In genomic region chr3:115154611-115155010, GRCh38 we compare ENCODE assay signal across 19 cellular contexts. TPM values are rescaled to one million over a fixed set of nuclear protein-coding genes. Genes with fewer than 3 reads are reported as not detected.
DNase-seq lines count a peak whose midpoint lies in the region; ATAC-seq and TF ChIP-seq lines count a peak whose summit lies in the region.
"Had no signal": no experiment of that assay in that cellular context is flagged by ENCODE, and none has a peak within 500 bp of the region (broad histone marks: within the 10 kb centered on the region; RNA-seq: fewer than 3 reads in every experiment).

No MANE protein-coding gene starts in this region.

- H3K79me2 ChIP-seq in SK-N-SH (ENCODE audit: insufficient read depth) (no peaks in the 10 kb centered on the region), GM23248 (ENCODE audit: insufficient read depth) (no peaks in the 10 kb centered on the region)

- no peak overlapping the region for H4K8ac ChIP-seq in neuronal stem cell (ENCODE audit: low read depth, low read length)

- H2AFZ ChIP-seq in SK-N-SH (ENCODE audit: low read depth) (0 out of 2 replicates have a peak overlapping the region, but pooled peaks have one; percentile 18), GM23248 (peak overlapping the region; percentile 55; the same call in 1 of the 2 replicates), neuronal stem cell (ENCODE audit: low read length) (peak overlapping the region; percentile 6)

- intact Hi-C loops in adrenal gland (cut with DNase I), result no loop called here

- H3F3A ChIP-seq in SK-N-SH (replicated peaks; ENCODE audit: insufficient read depth) (no peaks in the 10 kb centered on the region), GM23248 (ENCODE audit: insufficient read depth) (no peaks in the 10 kb centered on the region)

- no peak overlapping the region for H3K4me3 Mint-ChIP-seq in WTC11
- H3K4me3 Mint-ChIP-seq: B cell; CD8-positive, alpha-beta T cell had no signal

- H4K20me1 ChIP-seq in SK-N-SH (ENCODE audit: insufficient read depth) (no peaks in the 10 kb centered on the region), GM23248 (ENCODE audit: insufficient read depth) (no peaks in the 10 kb centered on the region)
- H4K20me1 ChIP-seq: BLaER1 had no signal

- no peaks in the 10 kb centered on the region for H3K27me3 ChIP-seq in SK-N-SH (ENCODE audit: insufficient read depth)
- H3K27me3 ChIP-seq in GM23248 (replicated peaks; ENCODE audit: insufficient read depth), result no peaks in the 10 kb centered on the region
- no peaks in the 10 kb centered on the region for H3K27me3 ChIP-seq in adrenal gland
- H3K27me3 ChIP-seq in neuronal stem cell (ENCODE audit: control insufficient read depth in 3 of 3, insufficient read depth in 3 of 3, low read depth in 1 of 3, low read length in 3 of 3), result no peaks in the 10 kb centered on the region
- H3K27me3 ChIP-seq: BLaER1 had no signal

- H3K4me1 ChIP-seq in SK-N-SH (ENCODE audit: control insufficient read depth in 1 of 2, insufficient read depth in 2 of 2, low read depth in 1 of 2, low read length in 1 of 2) (peaks cover 0 to 2% of the 10 kb centered on the region in 2 experiments; a peak in 1 of 4 replicates), GM23248 (ENCODE audit: insufficient read depth) (no peaks in the 10 kb centered on the region), adrenal gland (replicated peaks in 1 of 2) (peaks cover 20 to 21% of the 10 kb centered on the region in 2 donors), neuronal stem cell (ENCODE audit: control insufficient read depth in 2 of 2, insufficient read depth in 1 of 2, low read depth in 1 of 2, low read length in 2 of 2) (no peaks in the 10 kb centered on the region)
- H3K4me1 ChIP-seq: BLaER1, Caco-2 had no signal

- H3K23ac ChIP-seq in neuronal stem cell (ENCODE audit: low read depth, low read length, poor library complexity), result no peak overlapping the region

- in situ Hi-C loops in GM23248 (cut with MboI), result no loop called here

- no peak overlapping the region for H3K27ac Mint-ChIP-seq in WTC11
- H3K27ac Mint-ChIP-seq: B cell; CD4-positive, CD25-positive, alpha-beta regulatory T cell; CD8-positive, alpha-beta T cell had no signal

- H3K4ac ChIP-seq in neuronal stem cell (ENCODE audit: low read length), result no peak overlapping the region

- TF ChIP-seq RAD21 in SK-N-SH (IDR thresholded peaks at IDR 0.05; ENCODE audit: low read length), result no peak

- H3K9me3 Mint-ChIP-seq in WTC11, result peaks cover 33% of the 10 kb centered on the region

- H3K4me3 ChIP-seq in SK-N-SH (ENCODE audit: low read depth in 2 of 2, low read length in 1 of 2) (no peak overlapping the region), GM23248 (no peak overlapping the region), adrenal gland (no peak overlapping the region), neuronal stem cell (ENCODE audit: low read length in 2 of 2) (no peak overlapping the region)
- H3K4me3 ChIP-seq: BLaER1 had no signal

- H3K4me1 Mint-ChIP-seq in WTC11, result peaks cover 19% of the 10 kb centered on the region
- H3K4me1 Mint-ChIP-seq: B cell had no signal

- no peak overlapping the region for H2AK5ac ChIP-seq in neuronal stem cell (ENCODE audit: low read depth, low read length)

- no peak overlapping the region for H3K9ac ChIP-seq in SK-N-SH
- no peak overlapping the region for H3K9ac ChIP-seq in GM23248
- H3K9ac ChIP-seq in neuronal stem cell (ENCODE audit: low read depth, low read length, poor library complexity), result no peak overlapping the region
- H3K9ac ChIP-seq: BLaER1 had no signal

- H3K36me3 Mint-ChIP-seq in WTC11, result peaks cover 21% of the 10 kb centered on the region

- DNase-seq in SK-N-SH, result no peak
- DNase-seq in GM23248, result no peak
- DNase-seq in adrenal gland, result no peak
- DNase-seq in neuronal stem cell (ENCODE audit: low spot score), result no peak
- no peak for DNase-seq in WTC11 (ENCODE audit: low spot score)
- DNase-seq: Caco-2; CD4-positive, CD25-positive, alpha-beta regulatory T cell; CD8-positive, alpha-beta T cell; DMS153; DND-41; H7; HCEC 1CT had no signal

- POLR2A ChIA-PET in SK-N-SH (lab: Yijun Ruan, JAX), result no interaction called here
- POLR2A ChIA-PET in WTC11 (lab: Charles Lee), result no interaction called here

- H3K27ac ChIP-seq in SK-N-SH (ENCODE audit: low read depth in 2 of 2, low read length in 1 of 2) (no peak overlapping the region), GM23248 (no peak overlapping the region), adrenal gland (peak overlapping the region; percentile 23 to 80 (median 59)), neuronal stem cell (replicated peaks; ENCODE audit: low read length) (no peak overlapping the region)
- H3K27ac ChIP-seq: 22Rv1, BLaER1, C4-2B had no signal

- ATAC-seq in SK-N-SH treated with all-trans-retinoic acid at 6 μM for 48 hours (no peak), WTC11 (no peak), GM21447 (IDR thresholded peaks at IDR 0.05; ENCODE audit: unreplicated experiment) (no peak), GM18861 (IDR thresholded peaks at IDR 0.05; ENCODE audit: unreplicated experiment) (no peak)
- ATAC-seq: CD8-positive, alpha-beta T cell had no signal

- H3K14ac ChIP-seq in neuronal stem cell (ENCODE audit: low read length), result no peak overlapping the region

- H2BK15ac ChIP-seq in neuronal stem cell (ENCODE audit: low read length), result no peak overlapping the region

- no peaks in the 10 kb centered on the region for H3K9me2 ChIP-seq in SK-N-SH
- H3K9me2 ChIP-seq in GM23248 (ENCODE audit: insufficient read depth), result no peaks in the 10 kb centered on the region

- CTCF ChIA-PET in SK-N-SH (lab: Yijun Ruan, JAX) (interaction anchor here (0.7 to 1.7 kb wide), 2 partner anchors 62 kb away, joined by 3 to 8 read pairs; no protein-coding TSS in a partner anchor), WTC11 (lab: Charles Lee) (no interaction called here)

- no peaks in the 10 kb centered on the region for H3K27me3 Mint-ChIP-seq in WTC11 (ENCODE audit: low read depth)
- H3K27me3 Mint-ChIP-seq: B cell; CD4-positive, CD25-positive, alpha-beta regulatory T cell had no signal

- H3K79me1 ChIP-seq in neuronal stem cell (ENCODE audit: low read depth, low read length), result no peaks in the 10 kb centered on the region

- no peak for TF ChIP-seq POLR2A in adrenal gland (IDR thresholded peaks at IDR 0.05)

- H3K18ac ChIP-seq in neuronal stem cell (ENCODE audit: low read length), result no peak overlapping the region

- TF ChIP-seq EP300 in SK-N-SH (IDR thresholded peaks at IDR 0.05; ENCODE audit: borderline replicate concordance in 1 of 2, low read depth in 1 of 2, low read length in 1 of 2), result no peak

- WGBS in SK-N-SH (ENCODE audit: low lambda C conversion rate), result 69% methylated on average over 3 of the region's 3 CpGs
- 42 to 58% methylated on average over 3 of the region's 3 CpGs for WGBS in GM23248 (ENCODE audit: low coverage in 1 of 2, low lambda C conversion rate in 2 of 2, missing lambda C conversion rate in 2 of 2), 2 experiments
- 37 to 43% (median 40%) methylated on average over 3 of the region's 3 CpGs for WGBS in adrenal gland, 4 donors
- no CpG with 5 or more reads among the region's 3 CpGs for WGBS in neuronal stem cell (ENCODE audit: extremely low coverage in 2 of 2, insufficient read length in 2 of 2, insufficient replicate concordance in 1 of 2), 2 donors

- no peak overlapping the region for H2BK120ac ChIP-seq in neuronal stem cell (ENCODE audit: low read depth, low read length)

- H2BK5ac ChIP-seq in neuronal stem cell (ENCODE audit: low read length), result no peak overlapping the region

- no peak overlapping the region for H4K91ac ChIP-seq in neuronal stem cell (ENCODE audit: low read depth, low read length, poor library complexity)

- H3K4me2 ChIP-seq in SK-N-SH (no peak overlapping the region), GM23248 (ENCODE audit: unreplicated experiment) (no peak overlapping the region), neuronal stem cell (ENCODE audit: insufficient read depth, low read length, poor library complexity, severe bottlenecking) (no peak overlapping the region)
- H3K4me2 ChIP-seq: BLaER1 had no signal

- H3K9me3 ChIP-seq in SK-N-SH (no peaks in the 10 kb centered on the region), GM23248 (ENCODE audit: low read depth) (no peaks in the 10 kb centered on the region), adrenal gland (replicated peaks in 1 of 3) (no peaks in the 10 kb centered on the region), neuronal stem cell (replicated peaks in 1 of 2; ENCODE audit: control insufficient read depth in 2 of 2, insufficient read depth in 1 of 2, low read depth in 1 of 2, low read length in 2 of 2) (peaks cover 3 to 26% of the 10 kb centered on the region in 2 donors)
- H3K9me3 ChIP-seq: Caco-2 had no signal

- TF ChIP-seq CTCF in SK-N-SH (IDR thresholded peaks at IDR 0.05) (no peak), adrenal gland (IDR thresholded peaks at IDR 0.05) (no peak), WTC11 (IDR thresholded peaks at IDR 0.05) (no peak)

- H3K36me3 ChIP-seq in SK-N-SH (replicated peaks in 1 of 2; ENCODE audit: control insufficient read depth in 1 of 2, insufficient read depth in 2 of 2, low read length in 1 of 2) (no peaks in the 10 kb centered on the region), GM23248 (ENCODE audit: low read depth) (no peaks in the 10 kb centered on the region), adrenal gland (replicated peaks in 1 of 2) (no peaks in the 10 kb centered on the region), neuronal stem cell (replicated peaks in 1 of 2; ENCODE audit: control insufficient read depth in 2 of 2, insufficient read depth in 2 of 2, low read length in 2 of 2) (no peaks in the 10 kb centered on the region)
- H3K36me3 ChIP-seq: BLaER1 had no signal

- no peak overlapping the region for H2BK12ac ChIP-seq in neuronal stem cell (ENCODE audit: low read length)

TF ChIP-seq in SK-N-SH, 30 proteins besides CTCF, POLR2A, EP300 and RAD21 (continues in another document):
- TF ChIP-seq SIN3A (IDR thresholded peaks at IDR 0.05; ENCODE audit: borderline replicate concordance, low read depth, low read length), result no peak
- no peak for TF ChIP-seq YY1 (IDR thresholded peaks at IDR 0.05; ENCODE audit: low read depth)

TF ChIP-seq in SK-N-SH treated with all-trans-retinoic acid at 6 μM for 48 hours, 23 proteins besides CTCF, POLR2A, EP300 and RAD21 (continues in another document):
- TF ChIP-seq SNAI2 (CRISPR knock-in tag; IDR thresholded peaks at IDR 0.05) (no peak), ESRRG (CRISPR knock-in tag; IDR thresholded peaks at IDR 0.05) (no peak), CSDC2 (CRISPR knock-in tag; IDR thresholded peaks at IDR 0.05) (no peak)

TF ChIP-seq in WTC11, 78 proteins besides CTCF, POLR2A, EP300 and RAD21 (continues in another document):
- TF ChIP-seq ATF1 (CRISPR knock-in tag; IDR thresholded peaks at IDR 0.05) (no peak), ZNF423 (CRISPR knock-in tag; IDR thresholded peaks at IDR 0.05) (no peak), FOXP1 (CRISPR knock-in tag; IDR thresholded peaks at IDR 0.05; ENCODE audit: borderline replicate concordance) (no peak)

RNA-seq across cellular contexts. Expression of gene ZBTB20, which starts 7.5 kb away (rescaled TPM):
- polyA plus RNA-seq in SK-N-SH (2012; rRNA removed) (0.43 and 1.1 TPM in 2 replicates), GM23248 (2016; fragmentation: Nextera tagmentation; extraction: Ambion mirVana) (10.5 and 12.2 TPM in 2 replicates), adrenal gland (10 to 100 TPM in 1 of 3 donors, 1 to 10 TPM in 2; 2.8 to 22.8 (median 3.6) TPM)
- 0.20 and 0.36 TPM in 2 replicates for polyA plus RNA-seq in SK-N-SH (2012; cell fraction: cytosol; rRNA removed)
- polyA plus RNA-seq in SK-N-SH (2012; cell fraction: nucleus; rRNA removed), result 0.96 and 1.8 TPM in 2 replicates
- 6.3 and 9.2 TPM in 2 replicates for total RNA-seq in GM23248 (2014; rRNA removed; shearing (Covaris generic))
- total RNA-seq in adrenal gland (100 to 1,000 TPM in 7 of 8 donors, 10 to 100 TPM in 1; 72.0 to 167 (median 119) TPM), WTC11 (2021) (1.1 to 1.5 TPM (median 1.3 TPM) in 3 replicates)
- 0.73 TPM for polyA plus RNA-seq in neuronal stem cell (2013, experiment 1 of 2)
- polyA plus RNA-seq in neuronal stem cell (2013, experiment 2 of 2), result 0.97 TPM

Comparison
In these comparisons a context has a peak if more than half of its experiments do, and no peak if none do; other contexts are left out.
1. H3K27ac ChIP-seq: peak in adrenal gland (5 of 5); none in SK-N-SH (0 of 2), GM23248 (single experiment) and neuronal stem cell (single experiment).
2. Peak in every context shown above with its lines, with median percentiles within 50 percentile points of each other: H2AFZ ChIP-seq.